26 cellular contexts compared by ENCODE assay signal in genomic region chr1:14129009-14129408, GRCh38.
"Had no signal": no experiment of that assay in that cellular context is flagged by ENCODE, and none has a peak within 500 bp of the region (broad histone marks: within the 10 kb centered on the region; RNA-seq: fewer than 3 reads in every experiment).

No MANE protein-coding gene starts in this region.

- H3K27ac ChIP-seq: neural progenitor cell, ovary, parathyroid adenoma, psoas muscle, skin epidermis, spleen, suprapubic skin, testis, tibial artery, transverse colon, upper lobe of right lung, uterus had no signal

- H3K9me3 ChIP-seq: ovary, psoas muscle, spleen, suprapubic skin, testis, tibial artery, transverse colon, upper lobe of right lung, uterus had no signal

- H3K4me2 ChIP-seq: neural progenitor cell, smooth muscle cell had no signal

- H3K4me3 ChIP-seq: neural progenitor cell, ovary, psoas muscle, skin epidermis, smooth muscle cell, spleen, suprapubic skin, testis, tibial artery, transverse colon, upper lobe of right lung, uterus had no signal

- H2AFZ ChIP-seq: neural progenitor cell, parathyroid adenoma had no signal

- DNase-seq: natural killer cell; occipital lobe; ovary; posterior cingulate gyrus; psoas muscle; right cardiac atrium; spleen; stimulated activated CD4-positive, alpha-beta T cell treated with anti-CD3 and anti-CD28 coated beads, Interleukin-12 subunit alpha, Interleukin-12 subunit beta, amount 100 ng/mL, for 4 hours; stimulated activated CD4-positive, alpha-beta T cell treated with anti-CD3 and anti-CD28 coated beads, Interleukin-1b, Interleukin-23, amount 100 ng/mL, for 48 hours; stimulated activated CD4-positive, alpha-beta T cell treated with anti-CD3 and anti-CD28 coated beads, Interleukin-4, amount 100 ng/mL, for 1 hour; stimulated activated CD4-positive, alpha-beta T cell treated with anti-CD3 and anti-CD28 coated beads, Interleukin-4, amount 100 ng/mL, for 4 hours; stimulated activated CD8-positive, alpha-beta memory T cell treated with anti-CD3 and anti-CD28 coated beads, Interleukin-4, amount 100 ng/mL, for 48 hours; stimulated activated naive CD4-positive, alpha-beta T cell; stimulated activated naive CD8-positive, alpha-beta T cell treated with anti-CD3 and anti-CD28 coated beads, Interleukin-15, amount 100 ng/mL, for 72 hours; stimulated activated naive CD8-positive, alpha-beta T cell treated with anti-CD3 and anti-CD28 coated beads, Interleukin-15, Interleukin-2, amounts not matched to agents 100 U/mL and 50 U/mL, for 24 hours; substantia nigra; testis; tibial artery; transverse colon; upper lobe of right lung; uterus had no signal

- H3K36me3 ChIP-seq: neural progenitor cell, ovary, spleen, suprapubic skin, tibial artery, transverse colon, upper lobe of right lung, uterus had no signal

- H3K27me3 ChIP-seq: neural progenitor cell, ovary, suprapubic skin, testis, transverse colon, upper lobe of right lung, uterus had no signal

- H3K9ac ChIP-seq: neural progenitor cell, parathyroid adenoma had no signal

- H3K4me1 ChIP-seq: neural progenitor cell, parathyroid adenoma, psoas muscle, spleen, suprapubic skin, testis, tibial artery, transverse colon, upper lobe of right lung, uterus had no signal

- H3K79me2 ChIP-seq: parathyroid adenoma had no signal
